In genomic region chr1:63041660-63042059, GRCh38 we compare ENCODE assay signal across 18 cellular contexts.
DNase-seq lines count a peak whose midpoint lies in the region; ATAC-seq and TF ChIP-seq lines count a peak whose summit lies in the region.
"Had no signal": no experiment of that assay in that cellular context is flagged by ENCODE, and none has a peak within 500 bp of the region (broad histone marks: within the 10 kb centered on the region; RNA-seq: fewer than 3 reads in every experiment).

No MANE protein-coding gene starts in this region.

- dilution Hi-C loops in IMR-90 (cut with HindIII; ENCODE audit: low sequenced_read_pairs, unreplicated experiment), result no loop called here

- H2AFZ ChIP-seq in IMR-90 (replicated peaks; ENCODE audit: low read length, poor library complexity), result peak overlapping the region; percentile 41

- no peak overlapping the region for H4K91ac ChIP-seq in IMR-90 (ENCODE audit: insufficient read depth, low read depth, low read length)

- H3K18ac ChIP-seq in IMR-90 (ENCODE audit: low read depth, low read length), result no peak overlapping the region

- H3K36me3 Mint-ChIP-seq in WTC11 (peaks cover 2% of the 10 kb centered on the region; the same call in 1 of the 2 replicates), osteocyte (ENCODE audit: unreplicated experiment) (no peaks in the 10 kb centered on the region)
- H3K36me3 Mint-ChIP-seq: CD4-positive, CD25-positive, alpha-beta regulatory T cell; CD8-positive, alpha-beta memory T cell had no signal

- no peaks in the 10 kb centered on the region for H3K79me1 ChIP-seq in IMR-90 (ENCODE audit: low read depth in 1 of 2, low read length in 2 of 2)

- CTCF ChIA-PET in IMR-90 (lab: Yijun Ruan, JAX), result no interaction called here
- CTCF ChIA-PET in WTC11 (lab: Charles Lee), result interaction anchor here (0.7 to 1.4 kb wide), 3 partner anchors 62 to 148 kb away, joined by 3 to 4 read pairs (median 3); no protein-coding TSS in a partner anchor

- H3K4ac ChIP-seq in IMR-90 (ENCODE audit: low read depth, low read length), result no peak overlapping the region

- no peak overlapping the region for H2BK120ac ChIP-seq in IMR-90 (ENCODE audit: low read depth, low read length)

- no peak overlapping the region for H2AK5ac ChIP-seq in IMR-90 (ENCODE audit: low read depth, low read length)

- H3K4me1 ChIP-seq in IMR-90 (ENCODE audit: control insufficient read depth, insufficient read depth, low read length) (no peaks in the 10 kb centered on the region), HAP-1 (no peaks in the 10 kb centered on the region), uterus (no peaks in the 10 kb centered on the region)
- H3K4me1 ChIP-seq: BE2C, Caco-2 had no signal

- H3K9me3 Mint-ChIP-seq in WTC11 (peaks cover 19% of the 10 kb centered on the region), osteocyte (ENCODE audit: unreplicated experiment) (peaks cover 9% of the 10 kb centered on the region)

- no peaks in the 10 kb centered on the region for H3K9me3 ChIP-seq in IMR-90 (ENCODE audit: control insufficient read depth, insufficient read depth, low read length)
- H3K9me3 ChIP-seq in HAP-1, result peaks cover 5% of the 10 kb centered on the region; the same call in 1 of the 2 replicates
- no peaks in the 10 kb centered on the region for H3K9me3 ChIP-seq in uterus
- H3K9me3 ChIP-seq: BE2C, Caco-2 had no signal

- no peak overlapping the region for H3K56ac ChIP-seq in IMR-90 (ENCODE audit: extremely low read depth, insufficient read depth, low read length)

- POLR2A ChIA-PET in IMR-90 (lab: Charles Lee; ENCODE audit: unreplicated experiment), result no interaction called here
- POLR2A ChIA-PET in WTC11 (lab: Charles Lee), result no interaction called here

- H2BK5ac ChIP-seq in IMR-90 (ENCODE audit: low read depth, low read length, poor library complexity, severe bottlenecking), result no peak overlapping the region

- no peak for TF ChIP-seq RAD21 in IMR-90 (IDR thresholded peaks at IDR 0.05; ENCODE audit: low read length)

- ATAC-seq in IMR-90 (ENCODE audit: low read depth) (no peak), WTC11 (peak; percentile 45)
- ATAC-seq: HCT116 had no signal

- H2BK15ac ChIP-seq in IMR-90 (ENCODE audit: low read depth, low read length), result no peak overlapping the region

- H3K36me3 ChIP-seq in IMR-90 (ENCODE audit: control insufficient read depth, insufficient read depth, low read length) (no peaks in the 10 kb centered on the region), HAP-1 (replicated peaks) (no peaks in the 10 kb centered on the region), uterus (no peaks in the 10 kb centered on the region)
- H3K36me3 ChIP-seq: BE2C had no signal

- H3K4me2 ChIP-seq in IMR-90 (ENCODE audit: low read depth, low read length), result no peak overlapping the region
- H3K4me2 ChIP-seq: KMS-11 had no signal

- in situ Hi-C loops in IMR-90 (cut with MboI; ENCODE audit: low sequenced_read_pairs), result no loop called here
- in situ Hi-C loops in HAP-1 (cut with MboI; ENCODE audit: low sequenced_read_pairs), result no loop called here

- H3K9ac ChIP-seq in IMR-90 (ENCODE audit: low read depth, low read length), result no peak overlapping the region
- H3K9ac ChIP-seq: KMS-11 had no signal

- no peak overlapping the region for H4K5ac ChIP-seq in IMR-90 (ENCODE audit: low read depth, low read length)

- H4K8ac ChIP-seq in IMR-90 (ENCODE audit: low read depth in 2 of 2, low read length in 2 of 2), result no peak overlapping the region

- no peak overlapping the region for H2BK20ac ChIP-seq in IMR-90 (ENCODE audit: low read depth, low read length)

- H3K4me3 ChIP-seq in IMR-90 (ENCODE audit: insufficient read depth, low read depth, low read length) (no peak overlapping the region), HAP-1 (no peak overlapping the region), uterus (no peak overlapping the region)

- no peaks in the 10 kb centered on the region for H3K9me1 ChIP-seq in IMR-90 (ENCODE audit: insufficient read depth, low read length)

- H2AK9ac ChIP-seq in IMR-90 (replicated peaks; ENCODE audit: low read depth, low read length, poor library complexity), result no peak overlapping the region

- no peaks in the 10 kb centered on the region for H4K20me1 ChIP-seq in IMR-90 (ENCODE audit: insufficient read depth, low read length)

- no peak overlapping the region for H3K14ac ChIP-seq in IMR-90 (replicated peaks; ENCODE audit: low read depth, low read length)

- DNase-seq in NCI-H748 (lab: John Stamatoyannopoulos, UW; ENCODE audit: unreplicated experiment), result peak; percentile 40
- no peak for DNase-seq in NCI-H748 treated with DMSO at 0.1 percent for 48 hours (lab: John Stamatoyannopoulos, UW)
- no peak for DNase-seq in IMR-90
- no peak for DNase-seq in WTC11 (ENCODE audit: low spot score)
- DNase-seq in HAP-1 (ENCODE audit: low spot score in 2 of 2), result no peak
- no peak for DNase-seq in osteocyte (ENCODE audit: extremely low spot score, unreplicated experiment)
- DNase-seq in uterus, result no peak
- DNase-seq: ACHN; BE2C; C1 segment of cervical spinal cord; Caco-2; CD4-positive, CD25-positive, alpha-beta regulatory T cell; CD8-positive, alpha-beta memory T cell; DMS79 treated with DMSO at 0.1 percent for 48 hours; GF-D8; HFFc6 had no signal

- no peaks in the 10 kb centered on the region for H3K27me3 ChIP-seq in IMR-90 (ENCODE audit: control insufficient read depth, insufficient read depth, low read length)
- no peaks in the 10 kb centered on the region for H3K27me3 ChIP-seq in HAP-1 (ENCODE audit: low read depth)
- no peaks in the 10 kb centered on the region for H3K27me3 ChIP-seq in uterus
- H3K27me3 ChIP-seq: BE2C had no signal

- TF ChIP-seq CTCF in IMR-90 (conservative IDR thresholded peaks at IDR 0.05; ENCODE audit: low read depth, low read length) (no peak), WTC11 (IDR thresholded peaks at IDR 0.05) (no peak), osteocyte (IDR thresholded peaks at IDR 0.05) (no peak), uterus (IDR thresholded peaks at IDR 0.05) (no peak)

- intact Hi-C loops in IMR-90 (cut with micrococcal nuclease), result no loop called here
- intact Hi-C loops in uterus (cut with DNase I; ENCODE audit: low total_unique reads), result no loop called here

- H3K27ac ChIP-seq in IMR-90 (ENCODE audit: insufficient read depth, low read length), result no peak overlapping the region
- no peak overlapping the region for H3K27ac ChIP-seq in uterus
- H3K27ac ChIP-seq: KMS-11 had no signal

- no peak overlapping the region for H3K23ac ChIP-seq in IMR-90 (ENCODE audit: low read depth, low read length)

- H3K27ac Mint-ChIP-seq in WTC11, result no peak overlapping the region
- H3K27ac Mint-ChIP-seq in osteocyte (ENCODE audit: unreplicated experiment), result no peak overlapping the region
- H3K27ac Mint-ChIP-seq: CD4-positive, CD25-positive, alpha-beta regulatory T cell; CD8-positive, alpha-beta memory T cell; HFFc6 had no signal

- peaks cover 20% of the 10 kb centered on the region for H3K4me1 Mint-ChIP-seq in WTC11
- H3K4me1 Mint-ChIP-seq in osteocyte (ENCODE audit: unreplicated experiment), result no peaks in the 10 kb centered on the region
- H3K4me1 Mint-ChIP-seq: CD4-positive, CD25-positive, alpha-beta regulatory T cell; CD8-positive, alpha-beta memory T cell had no signal

- WGBS in IMR-90 (ENCODE audit: extremely low coverage in 2 of 2, insufficient read length in 1 of 2), 2 experiments, result 14% methylated on average over 1 of the region's 3 CpGs; no CpG with 5 or more reads in 1 of the 2 experiments

- H3K27me3 Mint-ChIP-seq in WTC11 (ENCODE audit: low read depth) (peaks cover 19% of the 10 kb centered on the region), osteocyte (ENCODE audit: unreplicated experiment) (peaks cover 4% of the 10 kb centered on the region)
- H3K27me3 Mint-ChIP-seq: CD4-positive, CD25-positive, alpha-beta regulatory T cell had no signal

- TF ChIP-seq POLR2A in IMR-90 (IDR thresholded peaks at IDR 0.05; ENCODE audit: low read depth, low read length) (no peak), uterus (IDR thresholded peaks at IDR 0.05) (no peak)

- H3K4me3 Mint-ChIP-seq in WTC11 (no peak overlapping the region), osteocyte (ENCODE audit: unreplicated experiment) (no peak overlapping the region)
- H3K4me3 Mint-ChIP-seq: CD4-positive, CD25-positive, alpha-beta regulatory T cell; CD8-positive, alpha-beta memory T cell; HFFc6 had no signal

- no TSS peak for BruUV-seq in IMR-90 (replicated peaks; lab: Mats Ljungman, UMichigan)

TF ChIP-seq in IMR-90, 13 proteins besides CTCF, POLR2A, EP300 and RAD21 (continues in another document):
- TF ChIP-seq RCOR1 (IDR thresholded peaks at IDR 0.05; ENCODE audit: insufficient replicate concordance, low read length) (no peak), FOS (IDR thresholded peaks at IDR 0.05; ENCODE audit: low read depth, low read length) (no peak), USF2 (IDR thresholded peaks at IDR 0.05; ENCODE audit: low read depth, low read length) (no peak), NFE2L2 (IDR thresholded peaks at IDR 0.05; ENCODE audit: low read depth, low read length) (no peak), MAFK (IDR thresholded peaks at IDR 0.05; ENCODE audit: low read depth, low read length) (no peak), CEBPB (IDR thresholded peaks at IDR 0.05; ENCODE audit: low read depth, low read length) (no peak), SMC3 (IDR thresholded peaks at IDR 0.05; ENCODE audit: low read depth, low read length) (no peak)

TF ChIP-seq in WTC11, 78 proteins besides CTCF, POLR2A, EP300 and RAD21 (continues in another document):
- TF ChIP-seq PRRX2 (CRISPR knock-in tag; IDR thresholded peaks at IDR 0.05) (no peak), ZNF232 (CRISPR knock-in tag; IDR thresholded peaks at IDR 0.05) (no peak), SMAD4 (CRISPR knock-in tag; IDR thresholded peaks at IDR 0.05) (no peak)
